ENCODE assay signal across 8 cellular contexts in the genomic region with DNA sequence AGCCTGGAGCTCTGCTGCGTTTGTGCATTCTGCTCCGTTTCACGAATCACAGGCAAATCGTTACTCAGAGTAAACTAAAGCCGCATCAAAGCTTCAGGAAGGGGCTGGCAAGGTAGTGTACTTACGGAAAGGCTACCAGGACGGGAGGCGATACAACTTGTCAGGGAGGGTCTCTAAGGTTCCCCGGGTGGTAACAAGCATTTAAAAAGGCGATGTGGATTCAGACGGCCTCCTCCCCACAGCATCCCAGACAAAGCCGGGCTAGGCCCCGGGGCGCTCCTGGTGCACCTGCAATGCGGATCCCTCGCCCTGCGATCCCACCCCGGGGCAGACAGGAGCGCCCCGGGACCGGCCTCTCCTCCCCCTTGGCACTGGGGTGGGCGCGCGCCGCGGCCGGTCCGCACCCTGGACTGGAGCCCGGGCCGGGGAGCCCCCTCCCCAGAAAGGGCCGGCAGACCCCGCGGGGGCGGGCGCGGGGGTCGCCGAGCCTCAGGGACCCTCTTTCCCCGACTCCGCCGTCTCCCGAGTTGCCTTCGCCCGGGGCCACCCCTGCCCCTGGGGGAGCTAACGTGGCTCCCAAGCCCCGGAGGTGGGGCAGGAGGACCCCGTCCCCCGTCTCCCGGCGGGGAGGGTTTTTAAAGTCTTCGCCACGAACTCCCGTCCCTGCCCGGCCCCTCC. TPM values are rescaled to one million over a fixed set of nuclear protein-coding genes. Genes with fewer than 3 reads are reported as not detected.
A peak's percentile ranks its signal among the peaks of the same experiment; 100 is the strongest.
DNase-seq lines count a peak whose midpoint lies in the region; ATAC-seq and TF ChIP-seq lines count a peak whose summit lies in the region.

No MANE protein-coding gene starts in this region.

- no peak for TF ChIP-seq CTCF in GM10266 (IDR thresholded peaks at IDR 0.05; ENCODE audit: control insufficient read depth, insufficient read depth, low read depth, missing control alignments)

- DNase-seq in GM10266 (ENCODE audit: extremely low spot score) (peak; percentile 38), NCI-H526 (lab: John Stamatoyannopoulos, UW) (peak; percentile 69 to 82), activated T-cell treated with anti-CD3 and anti-CD28 coated beads for 1 hour (ENCODE audit: low read depth) (peak; percentile 20), epithelial cell of prostate (ENCODE audit: low read depth, low spot score) (no peak)

- H3K4me3 ChIP-seq in muscle layer of colon (ENCODE audit: low read depth in 1 of 2, low read length in 2 of 2) = peak overlapping the region; percentile 82 to 89

- peaks cover 29% of the 10 kb centered on the region for H3K4me1 ChIP-seq in muscle layer of colon (ENCODE audit: insufficient read depth, low read length)

- H3K9ac ChIP-seq in muscle layer of colon (ENCODE audit: low read length) = peak overlapping the region; percentile 91

- H3K27ac ChIP-seq in epithelial cell of prostate (peak overlapping the region; percentile 86), muscle layer of colon (ENCODE audit: low read depth, low read length) (peak overlapping the region; percentile 81), temporal lobe (ENCODE audit: low read depth, low read length) (peak overlapping the region; percentile 81)

- peak; percentile 9 for ATAC-seq in HG02678 (IDR thresholded peaks at IDR 0.05; ENCODE audit: unreplicated experiment)
- ATAC-seq in activated CD4-positive, CD25-positive, alpha-beta regulatory T cell treated with anti-CD3 and anti-CD28 coated beads, Interleukin-2, amount 50 U/mL, for 24 hours = no peak

- H3K9me3 ChIP-seq in muscle layer of colon (ENCODE audit: low read length) = no peaks in the 10 kb centered on the region

- no peaks in the 10 kb centered on the region for H3K36me3 ChIP-seq in muscle layer of colon (ENCODE audit: insufficient read depth, low read length)

- H3K27me3 ChIP-seq in muscle layer of colon (ENCODE audit: control insufficient read depth in 1 of 2, insufficient read depth in 2 of 2, low read length in 2 of 2) = no peaks in the 10 kb centered on the region

RNA-seq across cellular contexts. Expression of a gene that starts 0.7 kb away (rescaled TPM):
- 19.7 TPM for total RNA-seq in temporal lobe

RNA-seq across cellular contexts. Expression of a gene that starts 1.1 kb away (rescaled TPM):
- total RNA-seq in temporal lobe = 48.4 TPM
